In genomic region chr21:44086636-44087425, GRCh38 we compare ENCODE assay signal across 13 cellular contexts. TPM values are rescaled to one million over a fixed set of nuclear protein-coding genes. Genes with fewer than 3 reads are reported as not detected.
DNase-seq lines count a peak whose midpoint lies in the region; ATAC-seq and TF ChIP-seq lines count a peak whose summit lies in the region.
"Had no signal": no experiment of that assay in that cellular context is flagged by ENCODE, and none has a peak within 500 bp of the region (broad histone marks: within the 10 kb centered on the region; RNA-seq: fewer than 3 reads in every experiment).

No MANE protein-coding gene starts in this region.

- H3K27me3 Mint-ChIP-seq in IgD-negative memory B cell: no peaks in the 10 kb centered on the region
- no peaks in the 10 kb centered on the region for H3K27me3 Mint-ChIP-seq in activated naive CD8-positive, alpha-beta T cell treated with anti-CD3 and anti-CD28 coated beads for 36 hours
- no peaks in the 10 kb centered on the region for H3K27me3 Mint-ChIP-seq in Caco-2 (ENCODE audit: insufficient read depth, unreplicated experiment)

- peaks cover 16 to 31% (median 27%) of the 10 kb centered on the region in 3 donors for H3K4me1 Mint-ChIP-seq in IgD-negative memory B cell
- H3K4me1 Mint-ChIP-seq in activated naive CD8-positive, alpha-beta T cell treated with anti-CD3 and anti-CD28 coated beads for 36 hours: peaks cover 85% of the 10 kb centered on the region
- peaks cover 20% of the 10 kb centered on the region for H3K4me1 Mint-ChIP-seq in Caco-2 (ENCODE audit: low read depth, unreplicated experiment)

- BruUV-seq in Caco-2 (replicated peaks; lab: Mats Ljungman, UMichigan): no TSS peak

- WGBS in right cardiac atrium: 68% methylated on average over 21 of the region's 21 CpGs

- CTCF ChIA-PET in Caco-2 (lab: Charles Lee): no interaction called here

- H3K27ac Mint-ChIP-seq in IgD-negative memory B cell: peak overlapping the region; percentile 37 to 96 (median 93)
- H3K27ac Mint-ChIP-seq in activated naive CD8-positive, alpha-beta T cell treated with anti-CD3 and anti-CD28 coated beads for 36 hours: peak overlapping the region; percentile 99
- H3K27ac Mint-ChIP-seq in Caco-2 (ENCODE audit: unreplicated experiment): no peak overlapping the region

- intact Hi-C loops in right cardiac atrium (cut with DNase I): no loop called here
- intact Hi-C loops in Caco-2 (cut with micrococcal nuclease; ENCODE audit: unreplicated experiment): no loop called here

- peak overlapping the region; percentile 76 for H3K27ac ChIP-seq in right cardiac atrium (ENCODE audit: low read length)

- no peak for TF ChIP-seq CTCF in Caco-2 (IDR thresholded peaks at IDR 0.05; ENCODE audit: insufficient read depth in 1 of 2, low read depth in 1 of 2, low read length in 1 of 2, severe bottlenecking in 1 of 2, unreplicated experiment in 1 of 2)

- H3K9me3 Mint-ChIP-seq in IgD-negative memory B cell (no peaks in the 10 kb centered on the region), Caco-2 (ENCODE audit: unreplicated experiment) (no peaks in the 10 kb centered on the region)
- no peaks in the 10 kb centered on the region for H3K9me3 Mint-ChIP-seq in activated naive CD8-positive, alpha-beta T cell treated with anti-CD3 and anti-CD28 coated beads for 36 hours

- ATAC-seq in right cardiac atrium (peak; percentile 9 to 15), HG03025 (IDR thresholded peaks at IDR 0.05; ENCODE audit: low FRiP score, unreplicated experiment) (no peak)
- ATAC-seq: body of pancreas, pancreas had no signal

- no peak overlapping the region for H3K4me3 ChIP-seq in right cardiac atrium (ENCODE audit: low read length)
- no peak overlapping the region for H3K4me3 ChIP-seq in Caco-2 (ENCODE audit: low read depth, low read length)
- H3K4me3 ChIP-seq: body of pancreas, pancreas had no signal

- POLR2A ChIA-PET in Caco-2 (lab: Charles Lee): no interaction called here

- H3K27me3 ChIP-seq in right cardiac atrium (ENCODE audit: control insufficient read depth, insufficient read depth) (no peaks in the 10 kb centered on the region), Caco-2 (replicated peaks; ENCODE audit: control insufficient read depth, insufficient read depth, low read length) (no peaks in the 10 kb centered on the region)
- H3K27me3 ChIP-seq: body of pancreas, pancreas had no signal

- peak overlapping the region in 1 of 4 donors; percentile 47 for H3K4me3 Mint-ChIP-seq in IgD-negative memory B cell
- H3K4me3 Mint-ChIP-seq in activated naive CD8-positive, alpha-beta T cell treated with anti-CD3 and anti-CD28 coated beads for 36 hours: no peak overlapping the region
- no peak overlapping the region for H3K4me3 Mint-ChIP-seq in Caco-2 (ENCODE audit: unreplicated experiment)

- no peaks in the 10 kb centered on the region for H3K9me3 ChIP-seq in right cardiac atrium (ENCODE audit: control insufficient read depth, low read length)
- no peaks in the 10 kb centered on the region for H3K9me3 ChIP-seq in Caco-2
- H3K9me3 ChIP-seq: body of pancreas, pancreas had no signal

- peaks cover 19% of the 10 kb centered on the region for H3K4me1 ChIP-seq in right cardiac atrium (ENCODE audit: control insufficient read depth, insufficient read depth, low read length)
- peaks cover 19% of the 10 kb centered on the region; the same call in 1 of the 2 replicates for H3K4me1 ChIP-seq in Caco-2

- peaks cover 6% of the 10 kb centered on the region for H3K36me3 Mint-ChIP-seq in IgD-negative memory B cell
- H3K36me3 Mint-ChIP-seq in activated naive CD8-positive, alpha-beta T cell treated with anti-CD3 and anti-CD28 coated beads for 36 hours: peaks cover 78% of the 10 kb centered on the region
- H3K36me3 Mint-ChIP-seq in Caco-2 (ENCODE audit: insufficient read depth, unreplicated experiment): peaks cover 80% of the 10 kb centered on the region

- no peak for DNase-seq in activated naive CD8-positive, alpha-beta T cell treated with anti-CD3 and anti-CD28 coated beads for 36 hours
- DNase-seq in right cardiac atrium (no peak), Caco-2 (no peak), NCI-H1417 (lab: John Stamatoyannopoulos, UW) (no peak)
- peak; percentile 25 for DNase-seq in stimulated activated CD8-positive, alpha-beta memory T cell treated with anti-CD3 and anti-CD28 coated beads, Interleukin-4, amount 100 ng/mL, for 48 hours
- DNase-seq in effector CD4-positive, alpha-beta T cell: no peak
- DNase-seq: activated CD4-positive, alpha-beta T cell treated with anti-CD3 and anti-CD28 coated beads, Interleukin-2, amount 50 U/mL, for 4 hours; DMS79 treated with DMSO at 0.1 percent for 48 hours; NCI-H748 treated with DMSO at 0.1 percent for 48 hours had no signal

- 0 out of 2 replicates have a peak, but pooled peaks cover 3% of the 10 kb centered on the region for H3K36me3 ChIP-seq in Caco-2 (ENCODE audit: control insufficient read depth, insufficient read depth, low read length)

RNA-seq across cellular contexts. Expression of gene PWP2, which starts 20.4 kb away (rescaled TPM):
- polyA plus RNA-seq in IgD-negative memory B cell (12.2 TPM), right cardiac atrium (1.6 TPM)
- 10 to 100 TPM; 12.7 to 14.5 TPM for total RNA-seq in activated naive CD8-positive, alpha-beta T cell treated with anti-CD3 and anti-CD28 coated beads for 36 hours
- total RNA-seq in right cardiac atrium (1 to 10 TPM in 3 of 4 donors, under 1 TPM in 1; 0.94 to 8.9 (median 2.3) TPM), Caco-2 (2022) (30.6 and 31.8 TPM in 2 replicates)

RNA-seq across cellular contexts. Expression of gene GATD3, which starts 46.7 kb away (rescaled TPM):
- 55.2 TPM for polyA plus RNA-seq in IgD-negative memory B cell
- total RNA-seq in activated naive CD8-positive, alpha-beta T cell treated with anti-CD3 and anti-CD28 coated beads for 36 hours: 1 to 10 TPM; 6.9 to 7.4 TPM
- 10 to 100 TPM in 3 of 4 donors, 1 to 10 TPM in 1; 7.0 to 83.1 (median 14.1) TPM for total RNA-seq in right cardiac atrium
- polyA plus RNA-seq in right cardiac atrium: 12.1 TPM
- total RNA-seq in Caco-2 (2022): 59.7 and 67.8 TPM in 2 replicates
